In the genomic region with DNA sequence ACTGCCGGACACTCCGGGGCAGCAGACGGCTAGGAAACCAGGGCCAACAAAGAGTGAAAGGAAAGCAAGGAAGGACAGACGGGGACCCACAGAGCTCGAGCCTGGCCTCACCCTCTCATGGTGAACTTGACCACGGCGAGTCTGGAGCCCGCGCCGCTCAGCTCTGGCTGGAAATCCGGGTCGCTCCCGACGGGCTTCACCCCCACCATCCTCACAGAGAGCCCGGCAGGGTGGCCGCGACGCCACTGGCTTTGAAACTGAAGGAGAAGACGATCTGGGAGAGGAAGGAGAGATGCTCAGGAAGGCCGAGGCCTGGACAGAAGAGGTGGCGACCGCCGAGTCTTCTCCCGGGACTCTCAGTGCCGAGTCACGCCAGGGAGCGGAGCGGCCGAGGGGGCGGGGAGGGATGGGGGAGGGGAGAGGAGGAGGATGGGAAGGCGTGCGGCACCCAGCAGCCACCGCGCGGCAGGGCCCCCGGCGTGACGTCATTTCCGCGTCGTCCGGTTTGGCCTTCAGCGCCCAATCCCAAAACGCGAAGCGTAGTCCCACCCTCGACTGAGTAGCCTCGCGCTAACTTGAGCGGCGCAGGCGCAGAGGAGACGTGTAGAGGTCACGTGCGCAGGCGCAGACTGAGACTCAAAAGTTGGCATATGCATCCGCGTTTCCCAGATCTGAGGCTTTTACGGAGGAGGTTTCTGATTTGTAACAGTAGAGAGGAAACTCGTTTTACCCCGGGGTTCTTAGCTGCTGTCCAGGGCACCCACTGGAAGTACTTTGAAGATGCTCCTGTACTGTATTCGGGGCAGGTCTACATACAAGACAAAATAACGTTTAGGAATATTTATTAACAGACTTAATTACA, we compare ENCODE assay signal across 8 cellular contexts. TPM values are rescaled to one million over a fixed set of nuclear protein-coding genes. Genes with fewer than 3 reads are reported as not detected.
DNase-seq lines count a peak whose midpoint lies in the region; ATAC-seq and TF ChIP-seq lines count a peak whose summit lies in the region.

TXNL1 (minus strand) TSS at position 361 of the 862 bp plus-strand sequence; CDS start at position 209, 152 bp downstream.

- H3K27me3 ChIP-seq in GM06990 (replicated peaks; ENCODE audit: control insufficient read depth, insufficient read depth, low read length), result no peaks in the 10 kb centered on the region

- peak within 1 kb of the TSS; percentile 88 for H3K27ac ChIP-seq in temporal lobe (ENCODE audit: low read depth, low read length)

- peaks cover 23 to 34% of the 10 kb centered on the region in 2 donors for H3K36me3 Mint-ChIP-seq in activated naive CD4-positive, alpha-beta T cell treated with anti-CD3 and anti-CD28 coated beads, Interleukin-2, amount 50 U/mL, for 72 hours

- peak within 1 kb of the TSS; percentile 98 to 99 for H3K27ac Mint-ChIP-seq in activated naive CD4-positive, alpha-beta T cell treated with anti-CD3 and anti-CD28 coated beads, Interleukin-2, amount 50 U/mL, for 72 hours

- peaks cover 0 to 9% of the 10 kb centered on the region in 2 donors for H3K9me3 Mint-ChIP-seq in activated naive CD4-positive, alpha-beta T cell treated with anti-CD3 and anti-CD28 coated beads, Interleukin-2, amount 50 U/mL, for 72 hours

- DNase-seq in GM06990 (ENCODE audit: extremely low read depth, insufficient read length) (peak; percentile 98), NCI-H1092 treated with DMSO at 0.1 percent for 48 hours (lab: John Stamatoyannopoulos, UW) (peak; percentile 99), SKM-1 (lab: John Stamatoyannopoulos, UW; ENCODE audit: unreplicated experiment) (peak; percentile 90), glomerular endothelial cell (ENCODE audit: extremely low read depth, low read depth, low spot score) (peak; percentile 84), occipital lobe (lab: John Stamatoyannopoulos, UW) (peak; percentile 95)
- DNase-seq in activated naive CD4-positive, alpha-beta T cell treated with anti-CD3 and anti-CD28 coated beads, Interleukin-2, amount 50 U/mL, for 72 hours (ENCODE audit: low spot score in 2 of 2), result peak; percentile 96 to 98

- TF ChIP-seq CTCF in GM06990 (IDR thresholded peaks at IDR 0.05; ENCODE audit: insufficient read depth, low read length, poor library complexity, severe bottlenecking), result no peak

- peak; percentile 95 for ATAC-seq in HG02610 (IDR thresholded peaks at IDR 0.05; ENCODE audit: unreplicated experiment)
- ATAC-seq in activated naive CD4-positive, alpha-beta T cell treated with anti-CD3 and anti-CD28 coated beads, Interleukin-2, amount 50 U/mL, for 72 hours, result peak; percentile 97 to 99

- peaks cover 2% of the 10 kb centered on the region; the same call in 1 of the 2 replicates for H3K36me3 ChIP-seq in GM06990 (ENCODE audit: control insufficient read depth, insufficient read depth, low read length)

- H3K4me3 ChIP-seq in GM06990 (replicated peaks; ENCODE audit: low read depth, low read length), result peak within 1 kb of the TSS; percentile 98

RNA-seq across cellular contexts. Expression of gene TXNL1, which starts in this region (rescaled TPM):
- 10 to 100 TPM; 66.4 to 85.4 TPM for total RNA-seq in activated naive CD4-positive, alpha-beta T cell treated with anti-CD3 and anti-CD28 coated beads, Interleukin-2, amount 50 U/mL, for 72 hours
- 54.5 and 64.6 TPM in 2 replicates for total RNA-seq in glomerular endothelial cell
- total RNA-seq in occipital lobe, result 55.7 TPM
- 33.7 TPM for total RNA-seq in temporal lobe

Comparison
In these comparisons a context has a peak if more than half of its experiments do, and no peak if none do; other contexts are left out.
1. Peak in every context shown above with its lines: DNase-seq, ATAC-seq, H3K4me3 ChIP-seq and H3K27ac ChIP-seq.